1 cellular context compared by ENCODE assay signal in the genomic region with DNA sequence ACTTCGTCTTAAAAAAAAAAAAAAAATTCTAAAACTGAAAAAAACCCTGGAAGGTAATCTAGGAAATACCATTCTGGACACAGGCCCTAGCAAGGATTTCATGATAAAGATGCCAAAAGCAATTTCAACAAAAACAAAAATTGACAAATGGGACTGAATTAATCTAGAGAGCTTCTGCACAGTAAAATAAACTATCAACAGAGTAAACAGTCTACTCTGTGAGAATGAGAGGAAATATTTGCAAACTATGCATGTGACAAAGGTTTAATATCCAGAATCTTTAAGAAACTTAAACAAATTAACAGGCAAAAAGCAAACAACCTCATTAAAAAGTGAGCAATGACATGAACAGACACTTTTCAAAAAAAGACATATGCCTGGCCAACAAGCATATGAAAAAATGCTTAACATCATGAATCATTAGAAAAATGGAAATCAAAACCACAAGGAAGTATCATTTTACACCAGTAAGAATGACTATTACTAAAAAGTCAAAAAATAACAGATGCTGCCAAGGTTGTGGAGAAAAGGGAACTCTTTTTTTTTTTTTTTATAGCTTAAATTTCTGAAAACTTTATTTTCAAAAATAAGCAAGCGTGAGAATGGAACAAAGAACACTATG.
TF ChIP-seq lines count a peak whose summit lies in the region.

No MANE protein-coding gene starts in this region.

TF ChIP-seq in SK-N-SH, 30 proteins besides CTCF, POLR2A, EP300 and RAD21 (continued from another document):
- TF ChIP-seq MAX (IDR thresholded peaks at IDR 0.05; ENCODE audit: low read depth) (no peak), GATA2 (CRISPR knock-in tag; IDR thresholded peaks at IDR 0.05) (no peak), GABPA (IDR thresholded peaks at IDR 0.05; ENCODE audit: low read depth) (no peak), ELF1 (IDR thresholded peaks at IDR 0.05) (no peak), USF1 (IDR thresholded peaks at IDR 0.05; ENCODE audit: borderline replicate concordance, low read depth) (no peak), RXRA (IDR thresholded peaks at IDR 0.05; ENCODE audit: borderline replicate concordance, low read depth) (0 out of 2 replicates have a peak, but pooled peaks have one; percentile 45), REST (IDR thresholded peaks at IDR 0.05; ENCODE audit: low read depth, low read length) (no peak), POLR2AphosphoS5 (IDR thresholded peaks at IDR 0.05; ENCODE audit: low read depth, low read length) (no peak), FOXJ3 (CRISPR knock-in tag; IDR thresholded peaks at IDR 0.05) (no peak), NFIC (IDR thresholded peaks at IDR 0.05; ENCODE audit: borderline replicate concordance) (peak; percentile 80), IRF3 (IDR thresholded peaks at IDR 0.05; ENCODE audit: low read depth, low read length) (no peak), NRF1 (IDR thresholded peaks at IDR 0.05; ENCODE audit: low read depth, low read length) (no peak), RCOR1 (IDR thresholded peaks at IDR 0.05; ENCODE audit: low read length) (no peak), SIN3A (IDR thresholded peaks at IDR 0.05; ENCODE audit: borderline replicate concordance, low read depth, low read length) (no peak), FOXM1 (IDR thresholded peaks at IDR 0.05; ENCODE audit: low read depth) (0 out of 2 replicates have a peak, but pooled peaks have one; percentile 54)
- TF ChIP-seq, protein P1, sequence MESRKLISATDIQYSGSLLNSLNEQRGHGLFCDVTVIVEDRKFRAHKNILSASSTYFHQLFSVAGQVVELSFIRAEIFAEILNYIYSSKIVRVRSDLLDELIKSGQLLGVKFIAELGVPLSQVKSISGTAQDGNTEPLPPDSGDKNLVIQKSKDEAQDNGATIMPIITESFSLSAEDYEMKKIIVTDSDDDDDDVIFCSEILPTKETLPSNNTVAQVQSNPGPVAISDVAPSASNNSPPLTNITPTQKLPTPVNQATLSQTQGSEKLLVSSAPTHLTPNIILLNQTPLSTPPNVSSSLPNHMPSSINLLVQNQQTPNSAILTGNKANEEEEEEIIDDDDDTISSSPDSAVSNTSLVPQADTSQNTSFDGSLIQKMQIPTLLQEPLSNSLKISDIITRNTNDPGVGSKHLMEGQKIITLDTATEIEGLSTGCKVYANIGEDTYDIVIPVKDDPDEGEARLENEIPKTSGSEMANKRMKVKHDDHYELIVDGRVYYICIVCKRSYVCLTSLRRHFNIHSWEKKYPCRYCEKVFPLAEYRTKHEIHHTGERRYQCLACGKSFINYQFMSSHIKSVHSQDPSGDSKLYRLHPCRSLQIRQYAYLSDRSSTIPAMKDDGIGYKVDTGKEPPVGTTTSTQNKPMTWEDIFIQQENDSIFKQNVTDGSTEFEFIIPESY (IDR thresholded peaks at IDR 0.05; ENCODE audit: borderline replicate concordance, low read depth) = no peak
